1 cellular context compared by ENCODE assay signal in the genomic region with DNA sequence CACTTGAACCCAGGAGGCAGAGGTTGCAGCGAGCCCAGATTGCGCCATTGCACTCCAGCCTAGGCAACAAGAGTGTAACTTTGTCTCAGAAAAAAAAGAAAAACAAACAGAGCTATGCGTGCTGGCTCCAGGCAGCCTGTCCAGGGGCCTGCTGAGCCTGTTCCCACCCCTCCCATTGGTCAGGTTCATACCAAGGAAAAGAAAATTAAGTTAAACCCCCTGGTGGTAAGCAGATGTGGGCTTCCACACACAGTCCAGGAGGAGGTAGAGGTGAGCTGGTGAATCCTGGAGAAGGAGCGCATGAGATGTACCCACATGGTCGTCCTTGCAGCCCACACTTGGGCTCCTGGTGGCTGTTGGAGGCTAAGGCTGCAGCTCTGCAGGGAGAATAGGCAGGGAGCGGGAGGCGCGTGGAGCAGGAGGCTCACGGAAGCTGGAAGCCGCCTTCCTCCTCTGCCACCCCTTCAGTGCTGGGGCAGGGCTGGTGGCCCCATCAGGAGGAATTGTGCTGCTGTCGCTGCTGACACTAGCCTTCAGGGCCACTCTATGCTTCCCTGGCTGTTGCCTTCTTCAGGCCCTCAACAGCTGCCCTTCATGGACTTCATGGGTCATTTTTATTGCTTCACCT.
TF ChIP-seq lines count a peak whose summit lies in the region.

No MANE protein-coding gene starts in this region.

TF ChIP-seq in HEK293, 187 proteins besides CTCF, POLR2A, EP300 and RAD21 (continued from another document):
- TF ChIP-seq, protein P1, sequence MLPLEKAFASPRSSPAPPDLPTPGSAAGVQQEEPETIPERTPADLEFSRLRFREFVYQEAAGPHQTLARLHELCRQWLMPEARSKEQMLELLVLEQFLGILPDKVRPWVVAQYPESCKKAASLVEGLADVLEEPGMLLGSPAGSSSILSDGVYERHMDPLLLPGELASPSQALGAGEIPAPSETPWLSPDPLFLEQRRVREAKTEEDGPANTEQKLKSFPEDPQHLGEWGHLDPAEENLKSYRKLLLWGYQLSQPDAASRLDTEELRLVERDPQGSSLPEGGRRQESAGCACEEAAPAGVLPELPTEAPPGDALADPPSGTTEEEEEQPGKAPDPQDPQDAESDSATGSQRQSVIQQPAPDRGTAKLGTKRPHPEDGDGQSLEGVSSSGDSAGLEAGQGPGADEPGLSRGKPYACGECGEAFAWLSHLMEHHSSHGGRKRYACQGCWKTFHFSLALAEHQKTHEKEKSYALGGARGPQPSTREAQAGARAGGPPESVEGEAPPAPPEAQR (tag by site-specific recombination; IDR thresholded peaks at IDR 0.05), result no peak
